Comparison of ENCODE assay signal across 18 cellular contexts in genomic region chr10:131049051-131049450, GRCh38.
DNase-seq lines count a peak whose midpoint lies in the region; ATAC-seq and TF ChIP-seq lines count a peak whose summit lies in the region.
"Had no signal": no experiment of that assay in that cellular context is flagged by ENCODE, and none has a peak within 500 bp of the region (broad histone marks: within the 10 kb centered on the region; RNA-seq: fewer than 3 reads in every experiment).

No MANE protein-coding gene starts in this region.

- H3K4me2 ChIP-seq in neural progenitor cell (peak overlapping the region; percentile 56), smooth muscle cell (no peak overlapping the region)

- no peak for ATAC-seq in GM19452 (IDR thresholded peaks at IDR 0.05; ENCODE audit: unreplicated experiment)
- ATAC-seq in GM19467 (IDR thresholded peaks at IDR 0.05; ENCODE audit: unreplicated experiment): no peak
- ATAC-seq: activated T-helper 17 cell treated with anti-CD3 and anti-CD28 coated beads, Interleukin-2, amount 50 U/mL, for 72 hours had no signal

- no peak overlapping the region for H3K27ac Mint-ChIP-seq in neural progenitor cell
- H3K27ac Mint-ChIP-seq: activated T-helper 17 cell treated with anti-CD3 and anti-CD28 coated beads, Interleukin-2, amount 50 U/mL, for 72 hours; IgD-negative memory B cell; naive B cell had no signal

- peak overlapping the region; percentile 47 for H3K4me3 ChIP-seq in HUES48 (ENCODE audit: low read depth, low read length)
- H3K4me3 ChIP-seq in NT2/D1 (ENCODE audit: insufficient read length, low read depth): no peak overlapping the region
- peak overlapping the region; percentile 20 for H3K4me3 ChIP-seq in neural progenitor cell
- no peak overlapping the region for H3K4me3 ChIP-seq in smooth muscle cell
- H3K4me3 ChIP-seq: adrenal gland, lung, skin epidermis, thoracic aorta had no signal

- peaks cover 10% of the 10 kb centered on the region for H3K27me3 Mint-ChIP-seq in neural progenitor cell (ENCODE audit: insufficient read depth, low read depth)
- H3K27me3 Mint-ChIP-seq: activated T-helper 17 cell treated with anti-CD3 and anti-CD28 coated beads, Interleukin-2, amount 50 U/mL, for 72 hours; IgD-negative memory B cell; naive B cell had no signal

- peaks cover 21% of the 10 kb centered on the region for H3K4me1 Mint-ChIP-seq in neural progenitor cell
- H3K4me1 Mint-ChIP-seq: activated T-helper 17 cell treated with anti-CD3 and anti-CD28 coated beads, Interleukin-2, amount 50 U/mL, for 72 hours; IgD-negative memory B cell; naive B cell had no signal

- H3K36me3 Mint-ChIP-seq in neural progenitor cell: peaks cover 2% of the 10 kb centered on the region
- H3K36me3 Mint-ChIP-seq: IgD-negative memory B cell, naive B cell had no signal

- no peak for TF ChIP-seq CTCF in neural progenitor cell (IDR thresholded peaks at IDR 0.05)
- no peak for TF ChIP-seq CTCF in smooth muscle cell (IDR thresholded peaks at IDR 0.05; ENCODE audit: borderline replicate concordance, insufficient read depth, poor library complexity, severe bottlenecking)

- H3K36me3 ChIP-seq in HUES48 (ENCODE audit: control insufficient read depth, insufficient read depth, low read length) (no peaks in the 10 kb centered on the region), NT2/D1 (ENCODE audit: insufficient read depth, insufficient read length, low read length) (no peaks in the 10 kb centered on the region), neural progenitor cell (no peaks in the 10 kb centered on the region), smooth muscle cell (ENCODE audit: low read depth) (no peaks in the 10 kb centered on the region)
- H3K36me3 ChIP-seq: adrenal gland, thoracic aorta had no signal

- H3K27ac ChIP-seq in HUES48 (ENCODE audit: low read depth, low read length) (peak overlapping the region; percentile 91), neural progenitor cell (peak overlapping the region; percentile 59), smooth muscle cell (ENCODE audit: low read depth) (no peak overlapping the region)
- H3K27ac ChIP-seq: adrenal gland, skin epidermis, thoracic aorta had no signal

- H4K20me1 ChIP-seq in neural progenitor cell (ENCODE audit: low read depth): no peaks in the 10 kb centered on the region
- no peaks in the 10 kb centered on the region for H4K20me1 ChIP-seq in smooth muscle cell (ENCODE audit: low read depth)

- peaks cover 34% of the 10 kb centered on the region for H3K9me3 Mint-ChIP-seq in neural progenitor cell

- H3K27me3 ChIP-seq in HUES48 (ENCODE audit: control insufficient read depth, insufficient read depth, low read length): no peaks in the 10 kb centered on the region
- peaks cover 62% of the 10 kb centered on the region for H3K27me3 ChIP-seq in NT2/D1 (ENCODE audit: insufficient read depth, insufficient read length)
- no peaks in the 10 kb centered on the region for H3K27me3 ChIP-seq in neural progenitor cell
- H3K27me3 ChIP-seq in smooth muscle cell (ENCODE audit: low read depth): no peaks in the 10 kb centered on the region
- H3K27me3 ChIP-seq: adrenal gland had no signal

- H3K9ac ChIP-seq in HUES48 (ENCODE audit: low read depth, low read length): peak overlapping the region; percentile 39; the same call in 1 of the 2 replicates
- no peak overlapping the region for H3K9ac ChIP-seq in NT2/D1 (ENCODE audit: insufficient read length, low read depth)
- H3K9ac ChIP-seq in neural progenitor cell: no peak overlapping the region
- no peak overlapping the region for H3K9ac ChIP-seq in smooth muscle cell (ENCODE audit: low read depth)

- 21% methylated on average over 4 of the region's 4 CpGs for WGBS in smooth muscle cell (ENCODE audit: low lambda C conversion rate)

- H3F3A ChIP-seq in neural progenitor cell (ENCODE audit: low read depth): peaks cover 36% of the 10 kb centered on the region
- H3F3A ChIP-seq in smooth muscle cell (ENCODE audit: low read depth): no peaks in the 10 kb centered on the region

- H3K9me3 ChIP-seq in HUES48 (ENCODE audit: control insufficient read depth, insufficient read depth, low read length): peaks cover 31% of the 10 kb centered on the region
- peaks cover 38% of the 10 kb centered on the region; the same call in 1 of the 2 replicates for H3K9me3 ChIP-seq in NT2/D1 (ENCODE audit: insufficient read depth, low read length)
- H3K9me3 ChIP-seq in neural progenitor cell (ENCODE audit: low read depth): no peaks in the 10 kb centered on the region
- no peaks in the 10 kb centered on the region for H3K9me3 ChIP-seq in smooth muscle cell (replicated peaks; ENCODE audit: low read depth)
- H3K9me3 ChIP-seq: adrenal gland, thoracic aorta had no signal

- no peak overlapping the region for H3K4me3 Mint-ChIP-seq in neural progenitor cell
- H3K4me3 Mint-ChIP-seq: activated T-helper 17 cell treated with anti-CD3 and anti-CD28 coated beads, Interleukin-2, amount 50 U/mL, for 72 hours; IgD-negative memory B cell; naive B cell had no signal

- H2AFZ ChIP-seq in neural progenitor cell (replicated peaks) (no peak overlapping the region), smooth muscle cell (ENCODE audit: low read depth) (no peak overlapping the region)

- no peaks in the 10 kb centered on the region for H3K79me2 ChIP-seq in neural progenitor cell (ENCODE audit: low read depth)
- H3K79me2 ChIP-seq in smooth muscle cell (ENCODE audit: low read depth): no peaks in the 10 kb centered on the region

- peaks cover 22% of the 10 kb centered on the region for H3K4me1 ChIP-seq in HUES48 (ENCODE audit: control insufficient read depth, insufficient read depth, low read length)
- peaks cover 5% of the 10 kb centered on the region for H3K4me1 ChIP-seq in NT2/D1 (ENCODE audit: insufficient read depth, insufficient read length)
- H3K4me1 ChIP-seq in neural progenitor cell: peaks cover 36% of the 10 kb centered on the region
- peaks cover 6% of the 10 kb centered on the region for H3K4me1 ChIP-seq in smooth muscle cell (ENCODE audit: low read depth)
- H3K4me1 ChIP-seq: adrenal gland had no signal

- peak; percentile 7 to 11 for DNase-seq in NCI-H187 (lab: John Stamatoyannopoulos, UW)
- DNase-seq in NT2/D1 (ENCODE audit: low read depth, low spot score): peak; percentile 84
- peak; percentile 84 for DNase-seq in neural progenitor cell (ENCODE audit: low spot score)
- no peak for DNase-seq in smooth muscle cell (lab: John Stamatoyannopoulos, UW; ENCODE audit: unreplicated experiment)
- no peak for DNase-seq in SKM-1 treated with dmso at 0.1 percent for 144 hours (lab: John Stamatoyannopoulos, UW; ENCODE audit: unreplicated experiment)
- DNase-seq: adrenal gland, AML-193, MV-4-11, naive B cell, T-helper 1 cell had no signal

Comparison
In these comparisons a context has a peak if more than half of its experiments do, and no peak if none do; other contexts are left out.
1. H3K4me3 ChIP-seq: peak in HUES48 (single experiment) and neural progenitor cell (single experiment); none in NT2/D1 (single experiment) and smooth muscle cell (single experiment).
2. DNase-seq: peak in NCI-H187 (2 of 2), NT2/D1 (single experiment) and neural progenitor cell (single experiment); none in smooth muscle cell (single experiment) and SKM-1 treated with dmso at 0.1 percent for 144 hours (single experiment).